10 cellular contexts compared by ENCODE assay signal in genomic region chr10:104321716-104322415, GRCh38.
DNase-seq lines count a peak whose midpoint lies in the region; ATAC-seq and TF ChIP-seq lines count a peak whose summit lies in the region.
"Had no signal": no experiment of that assay in that cellular context is flagged by ENCODE, and none has a peak within 500 bp of the region (broad histone marks: within the 10 kb centered on the region; RNA-seq: fewer than 3 reads in every experiment).

No MANE protein-coding gene starts in this region.

- peaks cover 61% of the 10 kb centered on the region for H3K4me1 ChIP-seq in Loucy (ENCODE audit: insufficient read depth, low read length, poor library complexity, severe bottlenecking)
- peaks cover 7% of the 10 kb centered on the region for H3K4me1 ChIP-seq in parathyroid adenoma

- H3K27ac ChIP-seq in parathyroid adenoma, result no peak overlapping the region
- H3K27ac ChIP-seq: KMS-11 had no signal

- TF ChIP-seq CTCF in Loucy (conservative IDR thresholded peaks at IDR 0.05; ENCODE audit: low read length) (no peak), parathyroid adenoma (IDR thresholded peaks at IDR 0.05) (no peak)

- H3K79me2 ChIP-seq in Loucy (ENCODE audit: insufficient read depth, low read length), result peaks cover 100% of the 10 kb centered on the region
- H3K79me2 ChIP-seq in parathyroid adenoma, result peaks cover 3% of the 10 kb centered on the region

- H3K27me3 ChIP-seq in Loucy (ENCODE audit: insufficient read depth, low read length, poor library complexity, severe bottlenecking) (no peaks in the 10 kb centered on the region), parathyroid adenoma (ENCODE audit: control insufficient read depth, insufficient read depth, low read length) (no peaks in the 10 kb centered on the region)

- H3K36me3 ChIP-seq in Loucy (ENCODE audit: insufficient read depth, low read length) (peaks cover 9% of the 10 kb centered on the region; the same call in 1 of the 2 replicates), parathyroid adenoma (ENCODE audit: control insufficient read depth, insufficient read depth, low read length) (no peaks in the 10 kb centered on the region)

- H3K9me2 ChIP-seq in Loucy (replicated peaks; ENCODE audit: low read depth, low read length), result no peaks in the 10 kb centered on the region

- H3K4me2 ChIP-seq in Loucy (ENCODE audit: low read depth, low read length, poor library complexity, severe bottlenecking), result peak overlapping the region; percentile 85
- H3K4me2 ChIP-seq in parathyroid adenoma (ENCODE audit: low read length), result no peak overlapping the region
- H3K4me2 ChIP-seq: KMS-11 had no signal

- peak overlapping the region; percentile 42 for H3K4me3 ChIP-seq in Loucy (ENCODE audit: low read length, poor library complexity, severe bottlenecking)
- H3K4me3 ChIP-seq in parathyroid adenoma (ENCODE audit: low read depth, low read length), result no peak overlapping the region

- H3K9me3 ChIP-seq in Loucy (ENCODE audit: insufficient read depth, low read depth, low read length), result no peaks in the 10 kb centered on the region
- H3K9me3 ChIP-seq in parathyroid adenoma (ENCODE audit: control insufficient read depth, low read length), result no peaks in the 10 kb centered on the region

- peaks cover 83 to 97% of the 10 kb centered on the region in 2 donors for H3K4me1 Mint-ChIP-seq in effector memory CD8-positive, alpha-beta T cell (ENCODE audit: low read depth in 2 of 2)

- H3K27ac Mint-ChIP-seq in effector memory CD8-positive, alpha-beta T cell, result peak overlapping the region; percentile 90 to 95

- H3K9ac ChIP-seq in Loucy (ENCODE audit: low read depth, low read length, poor library complexity, severe bottlenecking) (peak overlapping the region; percentile 23), parathyroid adenoma (no peak overlapping the region)
- H3K9ac ChIP-seq: KMS-11 had no signal

- peaks cover 86% of the 10 kb centered on the region for H3K36me3 Mint-ChIP-seq in effector memory CD8-positive, alpha-beta T cell (ENCODE audit: insufficient read depth)

- ATAC-seq in GM18907 (IDR thresholded peaks at IDR 0.05; ENCODE audit: unreplicated experiment) (peak; percentile 4), HG02763 (IDR thresholded peaks at IDR 0.05; ENCODE audit: unreplicated experiment) (no peak)
- peak; percentile 59 for ATAC-seq in effector memory CD8-positive, alpha-beta T cell (replicated peaks)

- H3K4me3 Mint-ChIP-seq in effector memory CD8-positive, alpha-beta T cell, result peak overlapping the region; percentile 75 to 84

- H3F3A ChIP-seq in Loucy (ENCODE audit: low read depth), result no peaks in the 10 kb centered on the region

- no peak overlapping the region for H2AFZ ChIP-seq in Loucy (ENCODE audit: low read length)
- peak overlapping the region; percentile 6 for H2AFZ ChIP-seq in parathyroid adenoma

- peaks cover 94% of the 10 kb centered on the region for H4K20me1 ChIP-seq in Loucy (ENCODE audit: insufficient read depth, low read length, poor library complexity, severe bottlenecking)

- H3K27me3 Mint-ChIP-seq in effector memory CD8-positive, alpha-beta T cell, result no peaks in the 10 kb centered on the region

- H3K9me3 Mint-ChIP-seq in effector memory CD8-positive, alpha-beta T cell, result no peaks in the 10 kb centered on the region

- DNase-seq in effector memory CD8-positive, alpha-beta T cell, result no peak
- no peak for DNase-seq in NCI-H1694 treated with DMSO at 0.1 percent for 48 hours (lab: John Stamatoyannopoulos, UW)
- DNase-seq in germinal center (ENCODE audit: low spot score), result no peak
- no peak for DNase-seq in NCI-H226
- DNase-seq: SHP77 had no signal
